ENCODE assay signal across 14 cellular contexts in genomic region chr1:226419284-226419683, GRCh38.
"Had no signal": no experiment of that assay in that cellular context is flagged by ENCODE, and none has a peak within 500 bp of the region (broad histone marks: within the 10 kb centered on the region; RNA-seq: fewer than 3 reads in every experiment).

No MANE protein-coding gene starts in this region.

- H2AFZ ChIP-seq: parathyroid adenoma had no signal

- H3K4me1 Mint-ChIP-seq: stimulated activated naive B cell treated with anti-CD40 and anti-IgM and Interleukin-4, amounts not matched to agents 10 μg/mL and 1 μg/mL and 100 μg/mL, for 72 hours had no signal

- H3K4me1 ChIP-seq: parathyroid adenoma had no signal

- DNase-seq: activated CD4-positive, alpha-beta memory T cell treated with anti-CD3 and anti-CD28 coated beads for 36 hours; activated naive CD8-positive, alpha-beta T cell treated with anti-CD3 and anti-CD28 coated beads, Interleukin-2, amount 10 ng/mL, durations not matched to agents 7 days and 5 days; activated T-cell treated with anti-CD3 and anti-CD28 coated beads, Interleukin-2, amount 50 U/mL, for 72 hours; effector memory CD4-positive, alpha-beta T cell; immature natural killer cell; left colon; right cardiac atrium; stimulated activated CD4-positive, alpha-beta T cell treated with anti-CD3 and anti-CD28 coated beads, Interleukin-1b, Interleukin-23, amount 100 ng/mL, for 48 hours; stimulated activated naive B cell treated with anti-CD40 and anti-IgM and Interleukin-4, amounts not matched to agents 10 μg/mL and 1 μg/mL and 100 μg/mL, for 72 hours; T-helper 9 cell had no signal

- H3K79me2 ChIP-seq: parathyroid adenoma had no signal

- H3K9me3 Mint-ChIP-seq: activated CD4-positive, alpha-beta memory T cell treated with anti-CD3 and anti-CD28 coated beads for 36 hours; activated naive CD8-positive, alpha-beta T cell treated with anti-CD3 and anti-CD28 coated beads, Interleukin-2, amount 10 ng/mL, durations not matched to agents 7 days and 5 days; activated T-cell treated with anti-CD3 and anti-CD28 coated beads, Interleukin-2, amount 50 U/mL, for 72 hours; immature natural killer cell; stimulated activated naive B cell treated with anti-CD40 and anti-IgM and Interleukin-4, amounts not matched to agents 10 μg/mL and 1 μg/mL and 100 μg/mL, for 72 hours; type B pancreatic cell had no signal

- H3K36me3 Mint-ChIP-seq: activated CD4-positive, alpha-beta memory T cell treated with anti-CD3 and anti-CD28 coated beads for 36 hours; activated naive CD8-positive, alpha-beta T cell treated with anti-CD3 and anti-CD28 coated beads, Interleukin-2, amount 10 ng/mL, durations not matched to agents 7 days and 5 days; immature natural killer cell; stimulated activated naive B cell treated with anti-CD40 and anti-IgM and Interleukin-4, amounts not matched to agents 10 μg/mL and 1 μg/mL and 100 μg/mL, for 72 hours; type B pancreatic cell had no signal

- H3K27ac Mint-ChIP-seq: activated CD4-positive, alpha-beta memory T cell treated with anti-CD3 and anti-CD28 coated beads for 36 hours; activated naive CD8-positive, alpha-beta T cell treated with anti-CD3 and anti-CD28 coated beads, Interleukin-2, amount 10 ng/mL, durations not matched to agents 7 days and 5 days; activated T-cell treated with anti-CD3 and anti-CD28 coated beads, Interleukin-2, amount 50 U/mL, for 72 hours; immature natural killer cell; stimulated activated naive B cell treated with anti-CD40 and anti-IgM and Interleukin-4, amounts not matched to agents 10 μg/mL and 1 μg/mL and 100 μg/mL, for 72 hours; type B pancreatic cell had no signal

- H3K27ac ChIP-seq: epithelial cell of prostate, parathyroid adenoma had no signal

- ATAC-seq: activated T-cell treated with anti-CD3 and anti-CD28 coated beads, Interleukin-2, amount 50 U/mL, for 72 hours; left colon; right cardiac atrium; stimulated activated naive B cell treated with anti-CD40 and anti-IgM and Interleukin-4, amounts not matched to agents 10 μg/mL and 1 μg/mL and 100 μg/mL, for 72 hours had no signal

- H3K4me3 Mint-ChIP-seq: activated CD4-positive, alpha-beta memory T cell treated with anti-CD3 and anti-CD28 coated beads for 36 hours; activated naive CD8-positive, alpha-beta T cell treated with anti-CD3 and anti-CD28 coated beads, Interleukin-2, amount 10 ng/mL, durations not matched to agents 7 days and 5 days; activated T-cell treated with anti-CD3 and anti-CD28 coated beads, Interleukin-2, amount 50 U/mL, for 72 hours; immature natural killer cell; stimulated activated naive B cell treated with anti-CD40 and anti-IgM and Interleukin-4, amounts not matched to agents 10 μg/mL and 1 μg/mL and 100 μg/mL, for 72 hours; type B pancreatic cell had no signal

- H3K4me3 ChIP-seq: lung had no signal

- H3K27me3 Mint-ChIP-seq: stimulated activated naive B cell treated with anti-CD40 and anti-IgM and Interleukin-4, amounts not matched to agents 10 μg/mL and 1 μg/mL and 100 μg/mL, for 72 hours had no signal

- H3K9ac ChIP-seq: parathyroid adenoma had no signal
